11 cellular contexts compared by ENCODE assay signal in the genomic region with DNA sequence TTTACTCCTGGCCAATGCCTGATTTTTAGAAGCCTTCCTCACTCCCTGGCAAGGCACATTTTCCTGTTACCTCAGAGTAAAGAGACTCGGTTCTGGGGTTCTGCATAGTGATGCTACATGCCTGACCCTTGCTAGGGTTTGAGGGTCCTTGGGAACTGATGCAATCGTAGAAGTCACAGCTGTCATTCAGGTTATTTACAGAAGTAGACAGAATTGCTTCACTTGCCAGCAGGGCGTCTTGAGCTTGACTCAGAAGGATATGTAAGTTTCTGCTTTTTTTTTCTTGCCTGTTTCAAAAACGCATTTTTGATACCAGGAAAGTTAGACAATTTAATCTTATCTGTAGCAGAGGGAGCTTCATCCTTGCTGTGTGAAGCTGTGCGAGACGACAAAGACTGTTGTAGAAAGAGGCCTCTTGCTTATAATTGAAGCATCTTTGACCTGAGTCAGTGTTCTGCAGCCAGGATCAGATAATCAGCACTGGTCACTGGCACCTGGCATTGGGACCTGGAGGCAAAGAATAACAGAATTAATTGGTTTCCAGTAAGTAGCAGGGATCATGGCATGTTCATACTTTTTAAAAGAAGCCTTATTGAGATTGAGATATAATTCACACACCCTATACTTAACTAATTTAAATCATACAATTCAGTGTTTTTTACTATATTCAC. TPM values are rescaled to one million over a fixed set of nuclear protein-coding genes. Genes with fewer than 3 reads are reported as not detected.
"Had no signal": no experiment of that assay in that cellular context is flagged by ENCODE, and none has a peak within 500 bp of the region (broad histone marks: within the 10 kb centered on the region; RNA-seq: fewer than 3 reads in every experiment).

No MANE protein-coding gene starts in this region.

- H3K27me3 ChIP-seq: esophagus squamous epithelium, suprapubic skin had no signal

- H3K36me3 ChIP-seq: esophagus squamous epithelium, suprapubic skin had no signal

- ATAC-seq: activated T-cell treated with anti-CD3 and anti-CD28 coated beads, Interleukin-2, amount 50 U/mL, for 72 hours; foreskin keratinocyte; stimulated activated naive CD8-positive, alpha-beta T cell treated with anti-CD3 and anti-CD28 coated beads, Interleukin-15, Interleukin-2, amounts not matched to agents 100 U/mL and 50 U/mL, for 24 hours had no signal

- H3K27ac ChIP-seq: foreskin keratinocyte, suprapubic skin had no signal

- H3K4me3 ChIP-seq: esophagus squamous epithelium, suprapubic skin had no signal

- H3K9me3 ChIP-seq: esophagus squamous epithelium, suprapubic skin had no signal

- H3K4me1 ChIP-seq: foreskin keratinocyte had no signal

- DNase-seq: activated CD4-positive, alpha-beta memory T cell treated with anti-CD3 and anti-CD28 coated beads, Interleukin-2, amount 10 ng/mL, durations not matched to agents 7 days and 5 days; activated gamma-delta T cell treated with Interleukin-2 at 50 U/mL for 16 hours; activated naive CD8-positive, alpha-beta T cell treated with anti-CD3 and anti-CD28 coated beads, Interleukin-2, amount 10 ng/mL, durations not matched to agents 7 days and 5 days; activated T-cell treated with anti-CD3 and anti-CD28 coated beads, Interleukin-2, amount 50 U/mL, for 72 hours; esophagus squamous epithelium; foreskin keratinocyte; mesendoderm; stimulated activated CD4-positive, alpha-beta T cell treated with anti-CD3 and anti-CD28 coated beads, Interleukin-4, amount 100 ng/mL, for 1 hour; stimulated activated CD8-positive, alpha-beta memory T cell treated with anti-CD3 and anti-CD28 coated beads, Interleukin-4, amount 100 ng/mL, for 48 hours; stimulated activated naive CD8-positive, alpha-beta T cell treated with anti-CD3 and anti-CD28 coated beads, Interleukin-15, Interleukin-2, amounts not matched to agents 100 U/mL and 50 U/mL, for 24 hours had no signal

RNA-seq across cellular contexts. Expression of a gene that starts 24.8 kb away (rescaled TPM):
- total RNA-seq: activated naive CD8-positive, alpha-beta T cell treated with anti-CD3 and anti-CD28 coated beads, Interleukin-2, amount 10 ng/mL, durations not matched to agents 7 days and 5 days had no signal
- polyA plus RNA-seq: foreskin keratinocyte had no signal
